ENCODE assay signal across 1 cellular context in the genomic region with DNA sequence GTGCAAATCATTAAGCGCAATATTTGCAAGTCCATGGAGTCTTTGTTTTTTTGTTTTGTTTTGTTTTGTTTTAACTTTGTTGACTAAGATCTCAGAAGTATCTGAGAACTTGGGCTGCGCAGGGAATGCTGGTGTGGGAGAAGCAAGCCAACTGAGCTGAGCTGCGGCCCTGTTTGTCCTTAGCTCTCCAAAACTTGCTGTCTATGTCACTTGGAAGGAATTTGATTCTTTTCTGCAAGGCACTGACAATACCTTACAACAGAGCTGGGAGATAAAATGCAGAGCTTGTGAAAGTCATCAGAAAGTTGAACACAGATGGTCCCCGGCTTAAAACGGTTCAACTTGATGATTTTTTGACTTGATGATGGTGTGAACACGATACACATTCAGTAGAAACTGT.
TF ChIP-seq lines count a peak whose summit lies in the region.

No MANE protein-coding gene starts in this region.

TF ChIP-seq in SK-N-SH treated with all-trans-retinoic acid at 6 μM for 48 hours, 23 proteins besides CTCF, POLR2A, EP300 and RAD21 (continued from another document):
- no peak for TF ChIP-seq CREB5 (CRISPR knock-in tag; IDR thresholded peaks at IDR 0.05; ENCODE audit: low read depth)
- no peak for TF ChIP-seq ZNF565 (CRISPR knock-in tag; conservative IDR thresholded peaks at IDR 0.05; ENCODE audit: low read depth)
- TF ChIP-seq PPARA (CRISPR knock-in tag; IDR thresholded peaks at IDR 0.05; ENCODE audit: borderline replicate concordance): no peak
- TF ChIP-seq ZFP30 (CRISPR knock-in tag; IDR thresholded peaks at IDR 0.05): no peak
- TF ChIP-seq ISL1 (CRISPR knock-in tag; IDR thresholded peaks at IDR 0.05): no peak
- no peak for TF ChIP-seq ARNTL (CRISPR knock-in tag; IDR thresholded peaks at IDR 0.05; ENCODE audit: borderline replicate concordance, low read depth)
- TF ChIP-seq, protein P1, sequence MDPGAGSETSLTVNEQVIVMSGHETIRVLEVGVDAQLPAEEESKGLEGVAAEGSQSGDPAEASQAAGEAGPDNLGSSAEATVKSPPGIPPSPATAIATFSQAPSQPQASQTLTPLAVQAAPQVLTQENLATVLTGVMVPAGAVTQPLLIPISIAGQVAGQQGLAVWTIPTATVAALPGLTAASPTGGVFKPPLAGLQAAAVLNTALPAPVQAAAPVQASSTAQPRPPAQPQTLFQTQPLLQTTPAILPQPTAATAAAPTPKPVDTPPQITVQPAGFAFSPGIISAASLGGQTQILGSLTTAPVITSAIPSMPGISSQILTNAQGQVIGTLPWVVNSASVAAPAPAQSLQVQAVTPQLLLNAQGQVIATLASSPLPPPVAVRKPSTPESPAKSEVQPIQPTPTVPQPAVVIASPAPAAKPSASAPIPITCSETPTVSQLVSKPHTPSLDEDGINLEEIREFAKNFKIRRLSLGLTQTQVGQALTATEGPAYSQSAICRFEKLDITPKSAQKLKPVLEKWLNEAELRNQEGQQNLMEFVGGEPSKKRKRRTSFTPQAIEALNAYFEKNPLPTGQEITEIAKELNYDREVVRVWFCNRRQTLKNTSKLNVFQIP (CRISPR knock-in tag; IDR thresholded peaks at IDR 0.05; ENCODE audit: borderline replicate concordance, low read depth): no peak
- TF ChIP-seq RARB (CRISPR knock-in tag; IDR thresholded peaks at IDR 0.05): no peak
- no peak for TF ChIP-seq SNAI2 (CRISPR knock-in tag; IDR thresholded peaks at IDR 0.05)
- TF ChIP-seq, protein P2, sequence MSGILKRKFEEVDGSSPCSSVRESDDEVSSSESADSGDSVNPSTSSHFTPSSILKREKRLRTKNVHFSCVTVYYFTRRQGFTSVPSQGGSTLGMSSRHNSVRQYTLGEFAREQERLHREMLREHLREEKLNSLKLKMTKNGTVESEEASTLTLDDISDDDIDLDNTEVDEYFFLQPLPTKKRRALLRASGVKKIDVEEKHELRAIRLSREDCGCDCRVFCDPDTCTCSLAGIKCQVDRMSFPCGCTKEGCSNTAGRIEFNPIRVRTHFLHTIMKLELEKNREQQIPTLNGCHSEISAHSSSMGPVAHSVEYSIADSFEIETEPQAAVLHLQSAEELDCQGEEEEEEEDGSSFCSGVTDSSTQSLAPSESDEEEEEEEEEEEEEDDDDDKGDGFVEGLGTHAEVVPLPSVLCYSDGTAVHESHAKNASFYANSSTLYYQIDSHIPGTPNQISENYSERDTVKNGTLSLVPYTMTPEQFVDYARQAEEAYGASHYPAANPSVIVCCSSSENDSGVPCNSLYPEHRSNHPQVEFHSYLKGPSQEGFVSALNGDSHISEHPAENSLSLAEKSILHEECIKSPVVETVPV (CRISPR knock-in tag; IDR thresholded peaks at IDR 0.05): no peak
- no peak for TF ChIP-seq ZNF70 (CRISPR knock-in tag; IDR thresholded peaks at IDR 0.05)
- TF ChIP-seq OSR1 (CRISPR knock-in tag; IDR thresholded peaks at IDR 0.05): no peak
- TF ChIP-seq ZNF8 (CRISPR knock-in tag; IDR thresholded peaks at IDR 0.05): no peak
- TF ChIP-seq BACH2 (CRISPR knock-in tag; IDR thresholded peaks at IDR 0.05; ENCODE audit: borderline replicate concordance): no peak
- no peak for TF ChIP-seq TCF4 (CRISPR knock-in tag; IDR thresholded peaks at IDR 0.05; ENCODE audit: borderline replicate concordance)
